Comparison of ENCODE assay signal across 11 cellular contexts in the genomic region with DNA sequence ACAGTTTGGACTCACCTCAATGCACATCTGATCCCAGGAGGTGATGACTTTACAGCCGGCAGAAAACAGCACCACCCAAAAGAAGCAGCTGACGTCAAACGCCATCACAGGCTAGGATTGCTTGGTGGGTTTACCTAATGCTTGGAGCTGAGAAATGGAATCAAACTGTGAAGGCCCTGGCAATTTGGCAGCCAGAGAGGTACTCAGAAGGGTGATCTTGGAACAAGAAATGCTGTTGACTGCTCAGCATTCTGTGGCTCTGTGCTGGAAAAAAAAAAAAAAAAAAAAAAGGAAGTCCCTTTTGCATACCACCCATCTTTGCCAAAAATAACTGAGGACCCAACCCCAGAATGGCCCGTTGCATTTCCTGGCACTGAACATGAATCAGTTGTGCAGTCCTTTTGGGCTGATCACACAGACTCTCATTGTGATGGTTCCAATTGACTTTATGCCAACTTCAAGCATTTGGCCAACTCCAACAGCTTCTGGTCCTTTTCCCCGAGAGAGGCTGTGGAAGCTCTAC. TPM values are rescaled to one million over a fixed set of nuclear protein-coding genes. Genes with fewer than 3 reads are reported as not detected.
DNase-seq lines count a peak whose midpoint lies in the region; ATAC-seq and TF ChIP-seq lines count a peak whose summit lies in the region.
"Had no signal": no experiment of that assay in that cellular context is flagged by ENCODE, and none has a peak within 500 bp of the region (broad histone marks: within the 10 kb centered on the region; RNA-seq: fewer than 3 reads in every experiment).

A gene (minus strand): TSS at position 263 of the 523 bp plus-strand sequence. CDS start 158 bp downstream, at position 105.

- POLR2A ChIA-PET in PC-9 (lab: Charles Lee; ENCODE audit: unreplicated experiment): no interaction called here

- peak within 1 kb of the TSS; percentile 32 for H3K4me3 Mint-ChIP-seq in natural killer cell treated with Interleukin-12 subunit alpha and Interleukin-12 subunit beta and Interleukin-15 and Interleukin-18, amount 100 ng/mL, for 72 hours
- H3K4me3 Mint-ChIP-seq in natural killer cell: no peak within 1 kb of the TSS

- no peak within 1 kb of the TSS for H3K4me3 ChIP-seq in PC-9
- H3K4me3 ChIP-seq in aorta (ENCODE audit: low read length in 2 of 2): no peak within 1 kb of the TSS
- no peak within 1 kb of the TSS for H3K4me3 ChIP-seq in SJCRH30
- H3K4me3 ChIP-seq: ascending aorta had no signal

- intact Hi-C loops in natural killer cell (cut with micrococcal nuclease) (no loop called here), PC-9 (cut with micrococcal nuclease; ENCODE audit: unreplicated experiment) (no loop called here), left ventricle myocardium superior (cut with micrococcal nuclease) (no loop called here), aorta (cut with DNase I) (no loop called here)

- H3K9me3 ChIP-seq in PC-9 (ENCODE audit: insufficient read depth, low read depth) (no peaks in the 10 kb centered on the region), aorta (ENCODE audit: control insufficient read depth, low read length) (no peaks in the 10 kb centered on the region), SJCRH30 (replicated peaks) (no peaks in the 10 kb centered on the region)
- H3K9me3 ChIP-seq: ascending aorta had no signal

- no peak within 1 kb of the TSS for H2AFZ ChIP-seq in PC-9

- H3K36me3 Mint-ChIP-seq in natural killer cell treated with Interleukin-12 subunit alpha and Interleukin-12 subunit beta and Interleukin-15 and Interleukin-18, amount 100 ng/mL, for 72 hours: no peaks in the 10 kb centered on the region
- no peaks in the 10 kb centered on the region for H3K36me3 Mint-ChIP-seq in natural killer cell

- CTCF ChIA-PET in PC-9 (lab: Charles Lee): no interaction called here

- ATAC-seq in natural killer cell treated with Interleukin-12 subunit alpha and Interleukin-12 subunit beta and Interleukin-15 and Interleukin-18, amount 100 ng/mL, for 72 hours: no peak
- ATAC-seq in natural killer cell: no peak
- peak; percentile 83 for ATAC-seq in left ventricle myocardium superior
- ATAC-seq in aorta (ENCODE audit: low FRiP score): peak; percentile 43
- ATAC-seq in GM21619 (IDR thresholded peaks at IDR 0.05; ENCODE audit: unreplicated experiment): no peak
- ATAC-seq in GM18873 (IDR thresholded peaks at IDR 0.05; ENCODE audit: low FRiP score, unreplicated experiment): no peak

- 7 to 13% methylated on average over 5 of the region's 5 CpGs for WGBS in aorta, 2 donors

- H3K27me3 Mint-ChIP-seq in natural killer cell treated with Interleukin-12 subunit alpha and Interleukin-12 subunit beta and Interleukin-15 and Interleukin-18, amount 100 ng/mL, for 72 hours: no peaks in the 10 kb centered on the region
- peaks cover 0 to 2% of the 10 kb centered on the region in 2 donors for H3K27me3 Mint-ChIP-seq in natural killer cell (ENCODE audit: low read depth in 2 of 2)
- H3K27me3 Mint-ChIP-seq: progenitor cell of endocrine pancreas had no signal

- no peaks in the 10 kb centered on the region for H3K9me2 ChIP-seq in PC-9 (ENCODE audit: insufficient read depth)

- no peaks in the 10 kb centered on the region for H3K79me2 ChIP-seq in PC-9 (ENCODE audit: low read depth)

- no peaks in the 10 kb centered on the region for H3F3A ChIP-seq in PC-9 (ENCODE audit: insufficient read depth, low read depth)

- no peak for DNase-seq in natural killer cell treated with Interleukin-12 subunit alpha and Interleukin-12 subunit beta and Interleukin-15 and Interleukin-18, amount 100 ng/mL, for 72 hours (ENCODE audit: low spot score)
- DNase-seq in natural killer cell: no peak
- no peak for DNase-seq in PC-9
- DNase-seq in left ventricle myocardium superior: no peak
- peak in 1 of 2 donors; percentile 60 for DNase-seq in aorta
- no peak for DNase-seq in SJCRH30

- H3K27ac Mint-ChIP-seq in natural killer cell treated with Interleukin-12 subunit alpha and Interleukin-12 subunit beta and Interleukin-15 and Interleukin-18, amount 100 ng/mL, for 72 hours: no peak within 1 kb of the TSS
- H3K27ac Mint-ChIP-seq in natural killer cell: no peak within 1 kb of the TSS
- H3K27ac Mint-ChIP-seq: progenitor cell of endocrine pancreas had no signal

- H3K27me3 ChIP-seq in PC-9 (ENCODE audit: insufficient read depth, low read depth) (no peaks in the 10 kb centered on the region), aorta (ENCODE audit: control insufficient read depth in 1 of 2, insufficient read depth in 2 of 2, low read length in 1 of 2) (no peaks in the 10 kb centered on the region), SJCRH30 (no peaks in the 10 kb centered on the region)
- H3K27me3 ChIP-seq: ascending aorta had no signal

- peaks cover 19 to 31% of the 10 kb centered on the region in 2 donors for H3K4me1 Mint-ChIP-seq in natural killer cell treated with Interleukin-12 subunit alpha and Interleukin-12 subunit beta and Interleukin-15 and Interleukin-18, amount 100 ng/mL, for 72 hours (ENCODE audit: low read depth in 2 of 2)
- peaks cover 25 to 30% of the 10 kb centered on the region in 2 donors for H3K4me1 Mint-ChIP-seq in natural killer cell

- no peaks in the 10 kb centered on the region for H3K9me3 Mint-ChIP-seq in natural killer cell treated with Interleukin-12 subunit alpha and Interleukin-12 subunit beta and Interleukin-15 and Interleukin-18, amount 100 ng/mL, for 72 hours
- H3K9me3 Mint-ChIP-seq in natural killer cell: no peaks in the 10 kb centered on the region

- TF ChIP-seq CTCF in natural killer cell (IDR thresholded peaks at IDR 0.05) (no peak), PC-9 (conservative IDR thresholded peaks at IDR 0.05) (no peak)

- no TSS peak for BruUV-seq in PC-9 (replicated peaks; lab: Mats Ljungman, UMichigan)

- H3K36me3 ChIP-seq in PC-9 (ENCODE audit: low read depth): no peaks in the 10 kb centered on the region
- no peaks in the 10 kb centered on the region for H3K36me3 ChIP-seq in aorta (ENCODE audit: control insufficient read depth in 1 of 2, insufficient read depth in 2 of 2, low read length in 1 of 2)
- no peaks in the 10 kb centered on the region for H3K36me3 ChIP-seq in SJCRH30
- H3K36me3 ChIP-seq: ascending aorta had no signal

- H3K27ac ChIP-seq in PC-9: no peak within 1 kb of the TSS
- H3K27ac ChIP-seq in aorta (ENCODE audit: low read depth in 1 of 2, low read length in 2 of 2): no peak within 1 kb of the TSS
- H3K27ac ChIP-seq in SJCRH30: no peak within 1 kb of the TSS
- H3K27ac ChIP-seq: ascending aorta, C4-2B had no signal

- no peaks in the 10 kb centered on the region for H4K20me1 ChIP-seq in PC-9 (ENCODE audit: insufficient read depth)

- H3K4me1 ChIP-seq in PC-9 (replicated peaks; ENCODE audit: insufficient read depth) (peaks cover 19% of the 10 kb centered on the region), aorta (ENCODE audit: control insufficient read depth in 1 of 2, insufficient read depth in 2 of 2, low read length in 2 of 2) (no peaks in the 10 kb centered on the region), SJCRH30 (no peaks in the 10 kb centered on the region)
- H3K4me1 ChIP-seq: ascending aorta had no signal

- 0 out of 2 replicates have a peak within 1 kb of the TSS, but pooled peaks have one; percentile 13 for H3K4me2 ChIP-seq in PC-9

RNA-seq across cellular contexts. Expression of the gene that starts here (rescaled TPM):
- under 1 TPM in 1 of 2 donors, not detected in 1; 0.14 TPM for total RNA-seq in natural killer cell treated with Interleukin-12 subunit alpha and Interleukin-12 subunit beta and Interleukin-15 and Interleukin-18, amount 100 ng/mL, for 72 hours
- 1 to 10 TPM in 2 of 3 donors, under 1 TPM in 1; 0.34 to 1.2 (median 1.1) TPM for total RNA-seq in natural killer cell
- total RNA-seq in PC-9 (2021): not detected in 2 replicates
- total RNA-seq in left ventricle myocardium superior: 0.64 TPM
- 1 to 10 TPM; 1.6 to 3.0 TPM for total RNA-seq in aorta
- 1 to 10 TPM in 1 of 2 donors, under 1 TPM in 1; 0.18 to 1.4 TPM for polyA plus RNA-seq in aorta
- total RNA-seq in SJCRH30 (2014; rRNA removed; shearing (Covaris generic)): not detected in 2 replicates
- total RNA-seq: progenitor cell of endocrine pancreas had no signal

Comparison
In these comparisons a context has a peak if more than half of its experiments do, and no peak if none do; other contexts are left out.
1. Peak in ATAC-seq in left ventricle myocardium superior; RNA of the gene not detected or under 1 TPM.